24 cellular contexts compared by ENCODE assay signal in genomic region chr6:167073679-167074274, GRCh38. TPM values are rescaled to one million over a fixed set of nuclear protein-coding genes. Genes with fewer than 3 reads are reported as not detected.
"Had no signal": no experiment of that assay in that cellular context is flagged by ENCODE, and none has a peak within 500 bp of the region (broad histone marks: within the 10 kb centered on the region; RNA-seq: fewer than 3 reads in every experiment).

No MANE protein-coding gene starts in this region.

- H3K27me3 Mint-ChIP-seq: activated T-helper 17 cell treated with anti-CD3 and anti-CD28 coated beads, Interleukin-2, amount 50 U/mL, for 72 hours had no signal

- H3K4me1 Mint-ChIP-seq: endodermal cell had no signal

- H3K27me3 ChIP-seq: ascending aorta, ovary, sigmoid colon, spleen, upper lobe of right lung had no signal

- ATAC-seq: activated CD4-positive, CD25-positive, alpha-beta regulatory T cell treated with anti-CD3 and anti-CD28 coated beads, Interleukin-2, amount 50 U/mL, for 24 hours; activated T-helper 17 cell treated with anti-CD3 and anti-CD28 coated beads, Interleukin-2, amount 50 U/mL, for 72 hours; left colon; naive thymus-derived CD4-positive, alpha-beta T cell; stimulated activated naive CD8-positive, alpha-beta T cell treated with anti-CD3 and anti-CD28 coated beads, Interleukin-15, amount 100 ng/mL, for 72 hours; upper lobe of right lung had no signal

- H3K4me3 Mint-ChIP-seq: activated T-helper 17 cell treated with anti-CD3 and anti-CD28 coated beads, Interleukin-2, amount 50 U/mL, for 72 hours; endodermal cell; naive thymus-derived CD4-positive, alpha-beta T cell; stimulated activated naive CD8-positive, alpha-beta T cell treated with anti-CD3 and anti-CD28 coated beads, Interleukin-15, amount 100 ng/mL, for 72 hours had no signal

- H3K4me1 ChIP-seq: ascending aorta, sigmoid colon, upper lobe of right lung had no signal

- H3K27ac ChIP-seq: ascending aorta, ovary, sigmoid colon, spleen, upper lobe of right lung had no signal

- H3K36me3 ChIP-seq: ascending aorta, ovary, sigmoid colon, spleen, upper lobe of right lung had no signal

- H3K9me3 ChIP-seq: ovary, sigmoid colon, upper lobe of right lung had no signal

- H3K27ac Mint-ChIP-seq: activated T-helper 17 cell treated with anti-CD3 and anti-CD28 coated beads, Interleukin-2, amount 50 U/mL, for 72 hours; endodermal cell; naive thymus-derived CD4-positive, alpha-beta T cell; stimulated activated naive CD8-positive, alpha-beta T cell treated with anti-CD3 and anti-CD28 coated beads, Interleukin-15, amount 100 ng/mL, for 72 hours had no signal

- FAIRE-seq: bronchial epithelial cell, TTC549 had no signal

- DNase-seq: activated CD4-positive, alpha-beta T cell treated with anti-CD3 and anti-CD28 coated beads, Interleukin-2, amount 50 U/mL, for 4 hours; activated naive CD4-positive, alpha-beta T cell treated with Interleukin-2 at 50 U/mL for 16 hours; activated T-cell treated with anti-CD3 and anti-CD28 coated beads for 4 hours; endodermal cell; left colon; naive thymus-derived CD4-positive, alpha-beta T cell; ovary; sigmoid colon; spleen; stimulated activated naive CD8-positive, alpha-beta T cell treated with anti-CD3 and anti-CD28 coated beads, Interleukin-15, amount 100 ng/mL, for 72 hours; T-helper 2 cell; upper lobe of right lung had no signal

- H3K4me3 ChIP-seq: ascending aorta, ovary, sigmoid colon, spleen, upper lobe of right lung had no signal

RNA-seq across cellular contexts. Expression of gene CCR6, which starts 49.1 kb away (rescaled TPM):
- total RNA-seq: ascending aorta, bronchial epithelial cell, chondrocyte, dermis microvascular lymphatic vessel endothelial cell, endodermal cell, epithelial cell of proximal tubule, frontal cortex, lung microvascular endothelial cell, ovary, pulmonary artery endothelial cell, sigmoid colon, temporal lobe had no signal
